Comparison of ENCODE assay signal across 8 cellular contexts in genomic region chr7:96709381-96710228, GRCh38. TPM values are rescaled to one million over a fixed set of nuclear protein-coding genes. Genes with fewer than 3 reads are reported as not detected.
DNase-seq lines count a peak whose midpoint lies in the region; ATAC-seq, FAIRE-seq and TF ChIP-seq lines count a peak whose summit lies in the region.

Gene SEM1 (minus strand): TSS chr7:96709846. CDS start chr7:96709763, 83 bp downstream.

- no peak for TF ChIP-seq CTCF in right lobe of liver (IDR thresholded peaks at IDR 0.05)

- H3K4me2 ChIP-seq in BLaER1 treated with 17β-estradiol and CSF1 and Interleukin-3, amounts not matched to agents 10 nM and 100 nM: peak within 1 kb of the TSS; percentile 74 to 99 (median 87)

- H3K36me3 ChIP-seq in BLaER1 treated with 17β-estradiol and CSF1 and Interleukin-3, amounts not matched to agents 10 nM and 100 nM: peaks cover 22 to 38% (median 35%) of the 10 kb centered on the region in 11 experiments; a peak in 21 of 22 replicates
- no peaks in the 10 kb centered on the region for H3K36me3 ChIP-seq in duodenal mucosa (ENCODE audit: control insufficient read depth in 1 of 2, insufficient read depth in 2 of 2, low read length in 2 of 2)
- H3K36me3 ChIP-seq in right lobe of liver: no peaks in the 10 kb centered on the region

- peak; percentile 63 for TF ChIP-seq POLR2A in right lobe of liver (IDR thresholded peaks at IDR 0.05)

- peaks cover 12 to 20% (median 15%) of the 10 kb centered on the region in 10 experiments for H3K4me1 ChIP-seq in BLaER1 treated with 17β-estradiol and CSF1 and Interleukin-3, amounts not matched to agents 10 nM and 100 nM
- H3K4me1 ChIP-seq in duodenal mucosa (ENCODE audit: control insufficient read depth in 1 of 2, insufficient read depth in 2 of 2, low read length in 2 of 2) (peaks cover 14 to 15% of the 10 kb centered on the region in 2 donors), right lobe of liver (peaks cover 0 to 22% (median 6%) of the 10 kb centered on the region in 4 donors)

- H3K9me3 ChIP-seq in BLaER1 treated with 17β-estradiol and CSF1 and Interleukin-3, amounts not matched to agents 10 nM and 100 nM (replicated peaks in 1 of 11): peaks cover 30 to 40% (median 36%) of the 10 kb centered on the region in 11 experiments
- H3K9me3 ChIP-seq in duodenal mucosa (ENCODE audit: control insufficient read depth in 1 of 2, low read length in 2 of 2) (peaks cover 6 to 9% of the 10 kb centered on the region in 2 donors), right lobe of liver (no peaks in the 10 kb centered on the region)

- WGBS in right lobe of liver (ENCODE audit: insufficient coverage, low coverage, low lambda C conversion rate, missing lambda C conversion rate): 0% methylated on average over 26 of the region's 46 CpGs

- peak; percentile 91 for FAIRE-seq in GM19239 (lab: Jason Lieb, UNC)

- peak within 1 kb of the TSS; percentile 90 to 98 (median 94) for H3K27ac ChIP-seq in BLaER1 treated with 17β-estradiol and CSF1 and Interleukin-3, amounts not matched to agents 10 nM and 100 nM
- H3K27ac ChIP-seq in duodenal mucosa (ENCODE audit: low read depth, low read length) (peak within 1 kb of the TSS; percentile 73), right lobe of liver (peak within 1 kb of the TSS; percentile 78 to 88 (median 86))

- DNase-seq in GM19239 (ENCODE audit: insufficient read length, low spot score): peak; percentile 40
- peak; percentile 86 for DNase-seq in NCI-H526 treated with DMSO at 0.1 percent for 48 hours (lab: John Stamatoyannopoulos, UW)
- peak; percentile 55 to 60 for DNase-seq in activated CD4-positive, alpha-beta T cell treated with anti-CD3 and anti-CD28 coated beads, Interleukin-2, amount 50 U/mL, for 4 hours
- DNase-seq in right lobe of liver: peak; percentile 85 to 90 (median 90)
- DNase-seq in stimulated activated CD4-positive, alpha-beta T cell treated with anti-CD3 and anti-CD28 coated beads, Interleukin-4, amount 100 ng/mL, for 4 hours: peak; percentile 58 to 63

- ATAC-seq in HG03457 (IDR thresholded peaks at IDR 0.05; ENCODE audit: unreplicated experiment): peak; percentile 83
- ATAC-seq in right lobe of liver: peak; percentile 99

- H3K4me3 ChIP-seq in BLaER1 treated with 17β-estradiol and CSF1 and Interleukin-3, amounts not matched to agents 10 nM and 100 nM: peak within 1 kb of the TSS; percentile 83 to 97 (median 90)
- H3K4me3 ChIP-seq in duodenal mucosa (ENCODE audit: low read depth in 1 of 2, low read length in 2 of 2) (peak within 1 kb of the TSS; percentile 97), right lobe of liver (peak within 1 kb of the TSS; percentile 80 to 98 (median 92))

- H4K20me1 ChIP-seq in BLaER1 treated with 17β-estradiol and CSF1 and Interleukin-3, amounts not matched to agents 10 nM and 100 nM: peaks cover 12 to 44% (median 42%) of the 10 kb centered on the region in 11 experiments; a peak in 18 of 22 replicates

- H3K9ac ChIP-seq in BLaER1 treated with 17β-estradiol and CSF1 and Interleukin-3, amounts not matched to agents 10 nM and 100 nM: peak within 1 kb of the TSS; percentile 89 to 98 (median 92)
- peak within 1 kb of the TSS; percentile 64 to 88 for H3K9ac ChIP-seq in duodenal mucosa (ENCODE audit: low read depth in 1 of 2, low read length in 2 of 2)

- intact Hi-C loops in right lobe of liver (cut with DNase I): no loop called here

- no peaks in the 10 kb centered on the region for H3K27me3 ChIP-seq in BLaER1 treated with 17β-estradiol and CSF1 and Interleukin-3, amounts not matched to agents 10 nM and 100 nM
- H3K27me3 ChIP-seq in duodenal mucosa (ENCODE audit: control insufficient read depth in 1 of 2, insufficient read depth in 2 of 2, low read length in 2 of 2) (no peaks in the 10 kb centered on the region), right lobe of liver (no peaks in the 10 kb centered on the region)

RNA-seq across cellular contexts. Expression of gene SEM1, which starts in this region (rescaled TPM):
- total RNA-seq in right lobe of liver: 10 to 100 TPM; 13.7 to 36.8 (median 23.5) TPM

Comparison
In these comparisons a context has a peak if more than half of its experiments do, and no peak if none do; other contexts are left out.
1. Peak in every context shown above with its lines: DNase-seq, ATAC-seq, H3K4me3 ChIP-seq and H3K27ac ChIP-seq.
2. DNase-seq: peak in every context shown above with its lines; median percentile 90 in right lobe of liver; 86 in NCI-H526 treated with DMSO at 0.1 percent for 48 hours; 60 in stimulated activated CD4-positive, alpha-beta T cell treated with anti-CD3 and anti-CD28 coated beads, Interleukin-4, amount 100 ng/mL, for 4 hours; 58 in activated CD4-positive, alpha-beta T cell treated with anti-CD3 and anti-CD28 coated beads, Interleukin-2, amount 50 U/mL, for 4 hours; 40 in GM19239.